Comparison of ENCODE assay signal across 19 cellular contexts in the genomic region with DNA sequence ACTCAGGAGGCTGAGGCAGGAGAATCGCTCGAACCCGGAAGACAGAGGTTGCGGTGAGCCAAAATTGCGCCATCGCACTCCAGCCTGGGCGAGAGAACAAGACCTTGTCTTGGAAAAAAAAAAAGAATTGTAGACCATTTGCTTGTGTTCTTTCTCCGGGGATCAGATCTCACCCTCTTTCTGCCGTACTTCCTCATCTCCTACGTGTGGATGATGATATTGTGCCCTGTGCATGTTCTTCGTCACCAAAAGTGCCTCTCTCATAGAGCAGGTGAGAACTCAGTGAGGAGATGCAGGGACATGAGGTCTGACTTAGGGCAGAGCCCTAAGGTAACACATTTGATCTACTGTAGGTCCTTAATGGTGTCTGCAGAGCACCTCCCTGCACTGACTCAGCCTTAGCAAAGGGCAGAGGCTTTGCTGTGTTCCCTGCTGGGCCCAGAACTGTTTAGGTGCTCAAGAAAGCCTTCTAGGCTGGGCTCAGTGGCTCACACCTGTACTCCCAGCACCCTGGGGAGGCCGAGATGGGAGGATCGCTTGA. TPM values are rescaled to one million over a fixed set of nuclear protein-coding genes. Genes with fewer than 3 reads are reported as not detected.
"Had no signal": no experiment of that assay in that cellular context is flagged by ENCODE, and none has a peak within 500 bp of the region (broad histone marks: within the 10 kb centered on the region; RNA-seq: fewer than 3 reads in every experiment).

No MANE protein-coding gene starts in this region.

- H3K27ac ChIP-seq: sigmoid colon, testis, upper lobe of right lung had no signal

- H3K36me3 Mint-ChIP-seq: activated naive CD4-positive, alpha-beta T cell treated with anti-CD3 and anti-CD28 coated beads, Interleukin-2, amount 50 U/mL, for 24 hours; mesothelial cell of epicardium had no signal

- H3K9me3 Mint-ChIP-seq: activated naive CD4-positive, alpha-beta T cell treated with anti-CD3 and anti-CD28 coated beads, Interleukin-2, amount 50 U/mL, for 24 hours; activated T-cell treated with anti-CD3 and anti-CD28 coated beads, Interleukin-2, amount 50 U/mL, for 24 hours; central memory CD8-positive, alpha-beta T cell; mesothelial cell of epicardium; stimulated activated naive CD8-positive, alpha-beta T cell treated with anti-CD3 and anti-CD28 coated beads, Interleukin-15, amount 100 ng/mL, for 72 hours had no signal

- H3K4me3 ChIP-seq: hepatocyte, sigmoid colon, testis, upper lobe of right lung had no signal

- H3K27me3 Mint-ChIP-seq: activated naive CD4-positive, alpha-beta T cell treated with anti-CD3 and anti-CD28 coated beads, Interleukin-2, amount 50 U/mL, for 24 hours; activated T-cell treated with anti-CD3 and anti-CD28 coated beads, Interleukin-2, amount 50 U/mL, for 24 hours; stimulated activated naive CD8-positive, alpha-beta T cell treated with anti-CD3 and anti-CD28 coated beads, Interleukin-15, amount 100 ng/mL, for 72 hours had no signal

- H3K27me3 ChIP-seq: hepatocyte, sigmoid colon, testis, upper lobe of right lung had no signal

- H3K4me3 Mint-ChIP-seq: activated naive CD4-positive, alpha-beta T cell treated with anti-CD3 and anti-CD28 coated beads, Interleukin-2, amount 50 U/mL, for 24 hours; activated T-cell treated with anti-CD3 and anti-CD28 coated beads, Interleukin-2, amount 50 U/mL, for 24 hours; central memory CD8-positive, alpha-beta T cell; mesothelial cell of epicardium; stimulated activated naive CD8-positive, alpha-beta T cell treated with anti-CD3 and anti-CD28 coated beads, Interleukin-15, amount 100 ng/mL, for 72 hours had no signal

- H3K4me1 ChIP-seq: upper lobe of right lung had no signal

- H3K27ac Mint-ChIP-seq: activated naive CD4-positive, alpha-beta T cell treated with anti-CD3 and anti-CD28 coated beads, Interleukin-2, amount 50 U/mL, for 24 hours; activated T-cell treated with anti-CD3 and anti-CD28 coated beads, Interleukin-2, amount 50 U/mL, for 24 hours; mesothelial cell of epicardium had no signal

- H3K9me3 ChIP-seq: sigmoid colon, testis, upper lobe of right lung had no signal

- DNase-seq: activated CD4-positive, alpha-beta T cell treated with anti-CD3 and anti-CD28 coated beads, Interleukin-2, amount 50 U/mL, for 4 hours; activated effector memory CD4-positive, alpha-beta T cell treated with Interleukin-2 at 50 U/mL for 16 hours; activated T-cell treated with anti-CD3 and anti-CD28 coated beads, Interleukin-2, amount 50 U/mL, for 24 hours; dermis blood vessel endothelial cell; erythroblast; sigmoid colon; stimulated activated CD4-positive, alpha-beta T cell treated with anti-CD3 and anti-CD28 coated beads, Interleukin-12 subunit alpha, Interleukin-12 subunit beta, amount 100 ng/mL, for 4 hours; stimulated activated CD4-positive, alpha-beta T cell treated with anti-CD3 and anti-CD28 coated beads, Interleukin-2, amount 100 ng/mL, for 48 hours; stimulated activated naive CD8-positive, alpha-beta T cell treated with anti-CD3 and anti-CD28 coated beads, Interleukin-15, amount 100 ng/mL, for 72 hours; T-helper 1 cell; testis; upper lobe of right lung had no signal

RNA-seq across cellular contexts. Expression of gene APOC2, which starts 1.3 kb away (rescaled TPM):
- total RNA-seq: dermis blood vessel endothelial cell, kidney epithelial cell, mesothelial cell of epicardium, pulmonary artery endothelial cell, sigmoid colon had no signal

RNA-seq across cellular contexts. Expression of gene APOC4, which starts 5.1 kb away (rescaled TPM):
- total RNA-seq: dermis blood vessel endothelial cell, hepatocyte, kidney epithelial cell, lower leg skin, mesothelial cell of epicardium, pulmonary artery endothelial cell, sigmoid colon, testis, upper lobe of right lung had no signal
- polyA plus RNA-seq: hepatocyte, sigmoid colon had no signal
